ENCODE assay signal across 18 cellular contexts in the genomic region with DNA sequence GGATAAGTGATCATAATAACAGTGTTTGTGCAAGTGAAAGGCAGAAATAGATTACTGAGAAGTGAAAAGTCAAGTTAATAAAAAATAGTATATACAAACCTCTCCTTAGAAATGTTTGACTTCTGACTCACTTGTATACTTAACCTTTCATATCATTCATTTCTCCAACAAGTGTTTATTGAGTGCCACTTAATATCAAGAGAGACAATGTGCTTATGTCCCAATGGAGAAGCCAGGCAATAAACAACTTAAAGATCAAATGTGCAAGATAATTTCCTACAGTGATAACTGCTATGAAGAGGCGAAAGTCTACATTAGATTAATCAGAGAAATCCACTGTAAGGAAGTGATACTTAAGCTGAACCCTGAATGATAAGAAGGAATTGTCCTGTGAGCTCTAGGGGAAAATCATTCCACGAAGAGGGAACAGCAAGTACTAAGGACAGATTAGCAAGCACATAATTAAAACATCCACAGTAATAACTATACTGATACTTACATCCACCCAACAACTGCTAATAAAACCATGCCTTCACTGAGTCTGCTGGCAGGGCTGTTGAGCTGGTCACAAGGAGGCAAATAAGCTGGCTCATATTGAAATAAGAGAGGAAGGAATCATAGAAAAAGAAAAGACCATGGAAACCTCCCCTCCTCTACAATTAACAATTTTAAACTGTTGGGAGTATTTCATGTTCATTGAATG.
DNase-seq lines count a peak whose midpoint lies in the region; ATAC-seq, FAIRE-seq and TF ChIP-seq lines count a peak whose summit lies in the region.
"Had no signal": no experiment of that assay in that cellular context is flagged by ENCODE, and none has a peak within 500 bp of the region (broad histone marks: within the 10 kb centered on the region; RNA-seq: fewer than 3 reads in every experiment).

No MANE protein-coding gene starts in this region.

- peaks cover 11% of the 10 kb centered on the region for H3K4me1 ChIP-seq in OCI-LY3 (ENCODE audit: low read length)
- H3K4me1 ChIP-seq: BE2C, parathyroid adenoma, SJSA1, spleen had no signal

- no peaks in the 10 kb centered on the region for H3K9me3 ChIP-seq in OCI-LY3 (ENCODE audit: insufficient read depth, low read length)
- H3K9me3 ChIP-seq: BE2C, MG63, SJSA1, spleen had no signal

- TF ChIP-seq CTCF in OCI-LY3 (IDR thresholded peaks at IDR 0.05; ENCODE audit: low read depth, low read length) (no peak), fibroblast of villous mesenchyme (IDR thresholded peaks at IDR 0.05; ENCODE audit: insufficient read depth, low read depth, low read length) (no peak), type B pancreatic cell (conservative IDR thresholded peaks at IDR 0.05) (no peak)

- no peak for FAIRE-seq in RCC 7860 (lab: Jason Lieb, UNC)
- FAIRE-seq: astrocyte had no signal

- H3K9me3 Mint-ChIP-seq in type B pancreatic cell = peaks cover 6% of the 10 kb centered on the region
- H3K9me3 Mint-ChIP-seq: stimulated activated effector memory CD8-positive, alpha-beta T cell treated with anti-CD3 and anti-CD28 coated beads, Interleukin-12 subunit alpha, Interleukin-12 subunit beta, amount 100 ng/mL, for 72 hours had no signal

- H3K4me1 Mint-ChIP-seq in type B pancreatic cell (ENCODE audit: unreplicated experiment) = peaks cover 18% of the 10 kb centered on the region
- H3K4me1 Mint-ChIP-seq: stimulated activated effector memory CD8-positive, alpha-beta T cell treated with anti-CD3 and anti-CD28 coated beads, Interleukin-12 subunit alpha, Interleukin-12 subunit beta, amount 100 ng/mL, for 72 hours had no signal

- no peaks in the 10 kb centered on the region for H3K27me3 Mint-ChIP-seq in type B pancreatic cell

- H3K4me2 ChIP-seq in OCI-LY3 (ENCODE audit: low read length) = peak overlapping the region; percentile 14

- H3K9ac ChIP-seq in OCI-LY3 (ENCODE audit: low read length) = no peak overlapping the region
- H3K9ac ChIP-seq: parathyroid adenoma had no signal

- DNase-seq in fibroblast of villous mesenchyme (ENCODE audit: low read depth) (peak; percentile 45), type B pancreatic cell (ENCODE audit: extremely low spot score, unreplicated experiment) (no peak), RCC 7860 (ENCODE audit: low spot score) (no peak), DMS 273 treated with DMSO at 0.1 percent for 48 hours (lab: John Stamatoyannopoulos, UW) (no peak)
- no peak for DNase-seq in stimulated activated CD4-positive, alpha-beta T cell treated with anti-CD3 and anti-CD28 coated beads, Interleukin-12 subunit alpha, Interleukin-12 subunit beta, amount 100 ng/mL, for 4 hours
- DNase-seq: BE2C, DMS153, MG63, NCI-H1694, NCI-H446 treated with DMSO at 0.1 percent for 48 hours, spleen had no signal

- peak overlapping the region; percentile 70 for H3K27ac Mint-ChIP-seq in type B pancreatic cell
- H3K27ac Mint-ChIP-seq: stimulated activated effector memory CD8-positive, alpha-beta T cell treated with anti-CD3 and anti-CD28 coated beads, Interleukin-12 subunit alpha, Interleukin-12 subunit beta, amount 100 ng/mL, for 72 hours had no signal

- no peaks in the 10 kb centered on the region for H3K79me2 ChIP-seq in OCI-LY3 (ENCODE audit: low read length)
- H3K79me2 ChIP-seq: parathyroid adenoma had no signal

- H2AFZ ChIP-seq in OCI-LY3 (ENCODE audit: low read depth, low read length) = no peak overlapping the region
- H2AFZ ChIP-seq: parathyroid adenoma had no signal

- H3K4me3 Mint-ChIP-seq in type B pancreatic cell = peak overlapping the region; percentile 21
- H3K4me3 Mint-ChIP-seq: stimulated activated effector memory CD8-positive, alpha-beta T cell treated with anti-CD3 and anti-CD28 coated beads, Interleukin-12 subunit alpha, Interleukin-12 subunit beta, amount 100 ng/mL, for 72 hours had no signal

- H3K27ac ChIP-seq in OCI-LY3 (ENCODE audit: low read length) = 0 out of 2 replicates have a peak overlapping the region, but pooled peaks have one; percentile 16
- H3K27ac ChIP-seq: epithelial cell of prostate, parathyroid adenoma, SJSA1, spleen had no signal

- H3K36me3 Mint-ChIP-seq in type B pancreatic cell = no peaks in the 10 kb centered on the region
- H3K36me3 Mint-ChIP-seq: stimulated activated effector memory CD8-positive, alpha-beta T cell treated with anti-CD3 and anti-CD28 coated beads, Interleukin-12 subunit alpha, Interleukin-12 subunit beta, amount 100 ng/mL, for 72 hours had no signal

- no peak overlapping the region for H3K4me3 ChIP-seq in OCI-LY3 (ENCODE audit: low read length)
- H3K4me3 ChIP-seq in fibroblast of villous mesenchyme (ENCODE audit: low read depth, low read length) = no peak overlapping the region
- H3K4me3 ChIP-seq: MG63, SJSA1, spleen had no signal

- H3K27me3 ChIP-seq in OCI-LY3 (ENCODE audit: low read depth, low read length) = no peaks in the 10 kb centered on the region
- H3K27me3 ChIP-seq: BE2C, MG63, SJSA1, spleen had no signal

- ATAC-seq in GM21423 (IDR thresholded peaks at IDR 0.05; ENCODE audit: unreplicated experiment) = peak; percentile 49
- ATAC-seq: stimulated activated effector memory CD8-positive, alpha-beta T cell treated with anti-CD3 and anti-CD28 coated beads, Interleukin-12 subunit alpha, Interleukin-12 subunit beta, amount 100 ng/mL, for 72 hours had no signal

- H3K36me3 ChIP-seq in OCI-LY3 (replicated peaks; ENCODE audit: low read depth, low read length) = no peaks in the 10 kb centered on the region
- H3K36me3 ChIP-seq: BE2C, MG63, SJSA1, spleen had no signal

- H4K20me1 ChIP-seq in OCI-LY3 (ENCODE audit: insufficient read depth, low read length) = no peaks in the 10 kb centered on the region
